ENCODE assay signal across 26 cellular contexts in the genomic region with DNA sequence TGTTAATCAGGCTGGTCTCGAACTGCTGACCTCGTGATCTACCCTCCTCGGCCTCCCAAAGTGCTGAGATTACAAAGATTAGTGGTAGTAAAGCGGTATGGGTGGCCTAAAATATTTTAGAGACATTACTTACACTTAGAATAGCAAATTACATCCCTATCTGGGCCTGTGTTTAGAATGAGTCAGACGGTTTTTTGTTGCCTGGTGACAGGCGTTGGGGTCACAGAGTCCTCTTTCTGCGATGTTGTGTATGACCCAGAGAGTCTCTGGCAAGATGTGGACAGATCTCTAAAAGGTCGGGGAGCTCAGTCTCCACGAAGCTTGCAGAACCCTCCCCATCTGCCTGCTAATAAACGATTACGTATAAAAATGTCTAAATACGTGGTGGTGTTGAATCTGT.
"Had no signal": no experiment of that assay in that cellular context is flagged by ENCODE, and none has a peak within 500 bp of the region (broad histone marks: within the 10 kb centered on the region; RNA-seq: fewer than 3 reads in every experiment).

No MANE protein-coding gene starts in this region.

- H3K9me3 ChIP-seq: breast epithelium, SJCRH30, SK-N-SH had no signal

- H3K4me3 ChIP-seq: breast epithelium, SJCRH30 had no signal

- H3K9me3 Mint-ChIP-seq: activated naive CD4-positive, alpha-beta T cell treated with anti-CD3 and anti-CD28 coated beads, Interleukin-2, amount 50 U/mL, for 24 hours had no signal

- H3K27me3 ChIP-seq: breast epithelium, SJCRH30 had no signal

- DNase-seq: activated CD4-positive, alpha-beta memory T cell treated with anti-CD3 and anti-CD28 coated beads, Interleukin-2, amount 10 ng/mL, durations not matched to agents 7 days and 5 days; activated CD4-positive, alpha-beta T cell treated with anti-CD3 and anti-CD28 coated beads, Interleukin-2, amount 50 U/mL, for 1 hour; activated CD4-positive, CD25-positive, alpha-beta regulatory T cell; activated T-cell treated with anti-CD3 and anti-CD28 coated beads for 4 hours; activated T-cell treated with anti-CD3 and anti-CD28 coated beads, Interleukin-2, amount 50 U/mL, for 72 hours; aorta; central memory CD4-positive, alpha-beta T cell; NCI-H1105 treated with DMSO at 0.1 percent for 48 hours; NCI-H146; NCI-H187 treated with DMSO at 0.1 percent for 48 hours; NCI-H2171; NCI-H2227 treated with DMSO at 0.1 percent for 48 hours; NCI-H446 treated with DMSO at 0.1 percent for 48 hours; NCI-H524 treated with DMSO at 0.1 percent for 48 hours; NCI-H774; OCI-M1; Right ventricle myocardium superior; SJCRH30; SK-N-SH; T-helper 1 cell had no signal

- ATAC-seq: activated T-cell treated with anti-CD3 and anti-CD28 coated beads, Interleukin-2, amount 50 U/mL, for 72 hours; Panc1 had no signal

- H3K4me3 Mint-ChIP-seq: activated CD4-positive, alpha-beta memory T cell treated with anti-CD3 and anti-CD28 coated beads, Interleukin-2, amount 10 ng/mL, durations not matched to agents 7 days and 5 days; activated naive CD4-positive, alpha-beta T cell treated with anti-CD3 and anti-CD28 coated beads, Interleukin-2, amount 50 U/mL, for 24 hours; activated T-cell treated with anti-CD3 and anti-CD28 coated beads, Interleukin-2, amount 50 U/mL, for 72 hours had no signal

- H3K4me2 ChIP-seq: SK-N-SH had no signal

- H3K27ac ChIP-seq: RWPE1, SJCRH30, VCaP had no signal

- H3K9ac ChIP-seq: SK-N-SH had no signal

- H3K4me1 ChIP-seq: breast epithelium, SJCRH30 had no signal

- H3K27ac Mint-ChIP-seq: activated CD4-positive, alpha-beta memory T cell treated with anti-CD3 and anti-CD28 coated beads, Interleukin-2, amount 10 ng/mL, durations not matched to agents 7 days and 5 days; activated T-cell treated with anti-CD3 and anti-CD28 coated beads, Interleukin-2, amount 50 U/mL, for 72 hours; activated T-helper 2 cell treated with anti-CD3 and anti-CD28 coated beads, Interferon-gamma antibody, Interleukin-2, Interleukin-4, amounts not matched to agents 10 μg/mL and 5 μg/mL and 100 μg/mL, durations not matched to agents 14 hours and 24 hours and 36 hours had no signal

- H3K36me3 ChIP-seq: breast epithelium, SJCRH30 had no signal

- H3K27me3 Mint-ChIP-seq: activated naive CD4-positive, alpha-beta T cell treated with anti-CD3 and anti-CD28 coated beads, Interleukin-2, amount 50 U/mL, for 24 hours had no signal
